10 cellular contexts compared by ENCODE assay signal in the genomic region with DNA sequence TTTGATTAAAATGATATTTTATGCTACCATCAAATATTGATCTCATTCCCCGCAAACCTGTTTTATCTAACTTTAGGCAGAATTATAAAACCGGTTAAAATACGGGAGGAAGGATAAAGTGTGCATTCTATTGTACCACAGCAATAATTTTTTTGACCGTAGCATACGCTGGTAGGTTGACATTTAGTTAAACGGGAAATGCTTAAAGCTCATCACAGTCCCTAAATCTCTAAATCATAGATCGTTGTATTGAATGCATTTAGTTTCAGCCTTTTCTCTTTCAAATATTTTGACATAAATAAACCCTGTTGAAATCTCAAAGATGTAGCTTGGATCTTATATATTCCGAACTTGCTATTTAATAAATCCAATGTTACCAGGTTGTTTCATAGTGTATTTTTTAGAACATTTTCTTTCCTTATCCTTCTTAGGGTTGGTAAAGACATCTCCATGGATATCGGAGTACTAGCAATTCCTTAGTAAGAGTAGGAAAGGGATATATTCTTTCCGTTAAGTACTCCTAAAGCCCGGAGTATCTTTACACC. TPM values are rescaled to one million over a fixed set of nuclear protein-coding genes. Genes with fewer than 3 reads are reported as not detected.
DNase-seq lines count a peak whose midpoint lies in the region; ATAC-seq and TF ChIP-seq lines count a peak whose summit lies in the region.
"Had no signal": no experiment of that assay in that cellular context is flagged by ENCODE, and none has a peak within 500 bp of the region (broad histone marks: within the 10 kb centered on the region; RNA-seq: fewer than 3 reads in every experiment).

No MANE protein-coding gene starts in this region.

- ATAC-seq in heart right ventricle (no peak), Right ventricle myocardium superior (ENCODE audit: poor library complexity) (no peak)
- ATAC-seq in activated CD8-positive, alpha-beta T cell treated with anti-CD3 and anti-CD28 coated beads, Interleukin-2, amount 10 ng/mL, durations not matched to agents 7 days and 5 days, result no peak

- DNase-seq in heart right ventricle (no peak), Right ventricle myocardium superior (no peak), lower leg skin (ENCODE audit: low spot score in 2 of 2) (no peak), transverse colon (no peak), GM13976 (ENCODE audit: low spot score) (no peak), SHP77 treated with DMSO at 0.1 percent for 48 hours (lab: John Stamatoyannopoulos, UW) (no peak), NCI-H69 (lab: John Stamatoyannopoulos, UW) (no peak)
- DNase-seq in activated CD8-positive, alpha-beta T cell treated with anti-CD3 and anti-CD28 coated beads, Interleukin-2, amount 10 ng/mL, durations not matched to agents 7 days and 5 days, result no peak
- DNase-seq: NCI-H1694 had no signal

- no peak for TF ChIP-seq CTCF in heart right ventricle (IDR thresholded peaks at IDR 0.05)
- TF ChIP-seq CTCF in lower leg skin (IDR thresholded peaks at IDR 0.05), result no peak
- no peak for TF ChIP-seq CTCF in transverse colon (IDR thresholded peaks at IDR 0.05)
- TF ChIP-seq CTCF in GM13976 (IDR thresholded peaks at IDR 0.05; ENCODE audit: borderline replicate concordance, control extremely low read depth, extremely low read depth, insufficient read depth, missing control alignments), result no peak

- no peak for TF ChIP-seq POLR2A in lower leg skin (IDR thresholded peaks at IDR 0.05)
- TF ChIP-seq POLR2A in transverse colon (IDR thresholded peaks at IDR 0.05), result no peak

- no peaks in the 10 kb centered on the region for H3K27me3 Mint-ChIP-seq in activated CD8-positive, alpha-beta T cell treated with anti-CD3 and anti-CD28 coated beads, Interleukin-2, amount 10 ng/mL, durations not matched to agents 7 days and 5 days (ENCODE audit: low read depth)

- peaks cover 10% of the 10 kb centered on the region for H3K9me3 Mint-ChIP-seq in activated CD8-positive, alpha-beta T cell treated with anti-CD3 and anti-CD28 coated beads, Interleukin-2, amount 10 ng/mL, durations not matched to agents 7 days and 5 days (ENCODE audit: insufficient read depth)

- H3K4me3 ChIP-seq in heart right ventricle, result peak overlapping the region; percentile 29 to 66 (median 51)
- peak overlapping the region; percentile 14 for H3K4me3 ChIP-seq in lower leg skin (ENCODE audit: low read depth, poor library complexity, severe bottlenecking)
- peak overlapping the region in 3 of 4 donors; percentile 31 to 50 (median 44) for H3K4me3 ChIP-seq in transverse colon

- 58 to 69% methylated on average over 11 of the region's 11 CpGs for WGBS in heart right ventricle, 2 donors
- WGBS in lower leg skin, 2 donors, result 31 to 34% methylated on average over 11 of the region's 11 CpGs
- WGBS in transverse colon (ENCODE audit: low coverage in 1 of 2), 2 donors, result 53 to 63% methylated on average over 11 of the region's 11 CpGs

- H3K9me3 ChIP-seq in heart right ventricle, result peaks cover 0 to 16% (median 7%) of the 10 kb centered on the region in 11 donors
- peaks cover 0 to 4% of the 10 kb centered on the region in 2 donors for H3K9me3 ChIP-seq in transverse colon

- H3K36me3 Mint-ChIP-seq in activated CD8-positive, alpha-beta T cell treated with anti-CD3 and anti-CD28 coated beads, Interleukin-2, amount 10 ng/mL, durations not matched to agents 7 days and 5 days (ENCODE audit: low read depth), result peaks cover 38% of the 10 kb centered on the region

- peaks cover 33% of the 10 kb centered on the region for H3K4me1 Mint-ChIP-seq in activated CD8-positive, alpha-beta T cell treated with anti-CD3 and anti-CD28 coated beads, Interleukin-2, amount 10 ng/mL, durations not matched to agents 7 days and 5 days (ENCODE audit: low read depth)

- peaks cover 0 to 22% (median 7%) of the 10 kb centered on the region in 9 donors for H3K4me1 ChIP-seq in heart right ventricle
- peaks cover 0 to 8% (median 0%) of the 10 kb centered on the region in 4 donors for H3K4me1 ChIP-seq in transverse colon

- H3K27me3 ChIP-seq in heart right ventricle (no peaks in the 10 kb centered on the region), transverse colon (no peaks in the 10 kb centered on the region)

- in situ Hi-C loops in transverse colon (cut with MboI; ENCODE audit: low pct_ligation_motif_present in 1 of 4, low pct_unique_long_range_greater_than_20kb in 1 of 4, low sequenced_read_pairs in 3 of 4) (no loop called here), GM13976 (cut with MboI; ENCODE audit: low sequenced_read_pairs, unreplicated experiment) (no loop called here)

- H3K27ac ChIP-seq in heart right ventricle (peak overlapping the region in 9 of 10 donors; percentile 67 to 96 (median 87)), transverse colon (peak overlapping the region; percentile 65 to 85 (median 82))

- POLR2A ChIA-PET in activated CD8-positive, alpha-beta T cell treated with anti-CD3 and anti-CD28 coated beads, Interleukin-2, amount 10 ng/mL, durations not matched to agents 7 days and 5 days (lab: Charles Lee), result interaction anchor here (0.6 to 7.6 kb wide), 16 partner anchors 38 to 689 kb away, joined by 3 to 251 read pairs (median 9); partner anchors contain the start of genes CD69, CLEC2D and GABARAPL1

- intact Hi-C loops in heart right ventricle (cut with DNase I), result loop anchor here in 2 of 10 donors (5.0 to 10.0 kb wide), 2 partner anchors 121 to 214 kb away; no protein-coding TSS in a partner anchor
- intact Hi-C loops in Right ventricle myocardium superior (cut with DNase I), result no loop called here
- intact Hi-C loops in lower leg skin (cut with DNase I; ENCODE audit: low total_unique reads), result no loop called here
- intact Hi-C loops in transverse colon (cut with DNase I; ENCODE audit: low total_unique reads), result no loop called here

- H3K27ac Mint-ChIP-seq in activated CD8-positive, alpha-beta T cell treated with anti-CD3 and anti-CD28 coated beads, Interleukin-2, amount 10 ng/mL, durations not matched to agents 7 days and 5 days, result peak overlapping the region; percentile 88

- no peaks in the 10 kb centered on the region for H3K36me3 ChIP-seq in heart right ventricle
- no peaks in the 10 kb centered on the region for H3K36me3 ChIP-seq in transverse colon

- H3K4me3 Mint-ChIP-seq in activated CD8-positive, alpha-beta T cell treated with anti-CD3 and anti-CD28 coated beads, Interleukin-2, amount 10 ng/mL, durations not matched to agents 7 days and 5 days, result peak overlapping the region; percentile 79

- CTCF ChIA-PET in activated CD8-positive, alpha-beta T cell treated with anti-CD3 and anti-CD28 coated beads, Interleukin-2, amount 10 ng/mL, durations not matched to agents 7 days and 5 days (lab: Charles Lee), result interaction anchor here (0.7 to 4.8 kb wide), 8 partner anchors 53 to 142 kb away, joined by 3 to 38 read pairs (median 6); partner anchors contain the start of genes CD69 and CLEC12B

- no peak for TF ChIP-seq EP300 in transverse colon (IDR thresholded peaks at IDR 0.05; ENCODE audit: low read depth)

RNA-seq across cellular contexts. Expression of gene CLEC2B, which starts 0.8 kb away (rescaled TPM):
- total RNA-seq in heart right ventricle (10 to 100 TPM in 1 of 10 donors, 1 to 10 TPM in 9; 2.6 to 13.9 (median 3.8) TPM), Right ventricle myocardium superior (3.7 TPM), lower leg skin (10 to 100 TPM; 52.3 to 90.6 (median 81.9) TPM), transverse colon (10 to 100 TPM in 1 of 4 donors, 1 to 10 TPM in 1, not detected in 2; 4.8 to 11.7 TPM)
- 10 to 100 TPM in 1 of 2 donors, 1 to 10 TPM in 1; 4.6 to 10.3 TPM for polyA plus RNA-seq in heart right ventricle
- 10 to 100 TPM; 55.2 to 58.8 TPM for total RNA-seq in activated CD8-positive, alpha-beta T cell treated with anti-CD3 and anti-CD28 coated beads, Interleukin-2, amount 10 ng/mL, durations not matched to agents 7 days and 5 days

RNA-seq across cellular contexts. Expression of gene KLRF2, which starts 12.9 kb away (rescaled TPM):
- total RNA-seq in heart right ventricle (not detected), Right ventricle myocardium superior (not detected), lower leg skin (not detected), transverse colon (not detected)
- polyA plus RNA-seq in heart right ventricle, result not detected
- total RNA-seq in activated CD8-positive, alpha-beta T cell treated with anti-CD3 and anti-CD28 coated beads, Interleukin-2, amount 10 ng/mL, durations not matched to agents 7 days and 5 days, result under 1 TPM; 0.79 to 0.94 TPM
- total RNA-seq: glomerular endothelial cell had no signal

RNA-seq across cellular contexts. Expression of gene KLRF1, which starts 41.1 kb away (rescaled TPM):
- 1 to 10 TPM in 1 of 10 donors, under 1 TPM in 3, not detected in 6; 0.19 to 1.8 (median 0.40) TPM for total RNA-seq in heart right ventricle
- polyA plus RNA-seq in heart right ventricle, result 1 to 10 TPM in 1 of 2 donors, under 1 TPM in 1; 0.19 to 2.3 TPM
- total RNA-seq in Right ventricle myocardium superior, result 0.30 TPM
- total RNA-seq in activated CD8-positive, alpha-beta T cell treated with anti-CD3 and anti-CD28 coated beads, Interleukin-2, amount 10 ng/mL, durations not matched to agents 7 days and 5 days, result under 1 TPM in 1 of 2 experiments, not detected in 1; 0.42 TPM
- under 1 TPM in 1 of 4 donors, not detected in 3; 0.27 TPM for total RNA-seq in lower leg skin
- total RNA-seq in transverse colon, result not detected
- total RNA-seq: glomerular endothelial cell had no signal
